12 cellular contexts compared by ENCODE assay signal in the genomic region with DNA sequence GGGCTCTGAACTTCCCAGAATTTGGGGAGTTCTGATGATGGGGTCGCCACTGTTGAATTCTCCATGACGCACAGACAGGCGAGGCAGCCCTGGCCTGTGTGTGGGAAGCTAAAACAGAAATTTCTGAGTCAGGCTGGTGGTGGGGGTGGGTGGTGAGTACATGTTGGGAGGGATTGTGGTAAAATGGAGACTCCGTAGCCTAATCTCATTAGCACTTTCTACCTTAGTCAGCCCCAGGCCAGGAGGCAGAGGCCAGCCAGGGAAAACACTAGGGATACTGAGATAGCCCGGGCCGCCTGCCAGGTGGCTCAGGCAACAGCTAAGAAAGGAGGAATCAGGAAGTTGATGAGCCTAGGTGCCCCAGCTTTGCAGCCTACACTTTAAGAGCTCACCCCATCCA. TPM values are rescaled to one million over a fixed set of nuclear protein-coding genes. Genes with fewer than 3 reads are reported as not detected.
A peak's percentile ranks its signal among the peaks of the same experiment; 100 is the strongest.
DNase-seq lines count a peak whose midpoint lies in the region; TF ChIP-seq lines count a peak whose summit lies in the region.
"Had no signal": no experiment of that assay in that cellular context is flagged by ENCODE, and none has a peak within 500 bp of the region (broad histone marks: within the 10 kb centered on the region; RNA-seq: fewer than 3 reads in every experiment).

No MANE protein-coding gene starts in this region.

- POLR2A ChIA-PET in activated CD4-positive, alpha-beta memory T cell treated with anti-CD3 and anti-CD28 coated beads for 36 hours (lab: Charles Lee) = no interaction called here
- POLR2A ChIA-PET in activated CD4-positive, alpha-beta memory T cell treated with anti-CD3 and anti-CD28 coated beads, Interleukin-2, amount 10 ng/mL, durations not matched to agents 7 days and 5 days (lab: Charles Lee) = no interaction called here

- H3K27me3 Mint-ChIP-seq in activated CD4-positive, alpha-beta memory T cell treated with anti-CD3 and anti-CD28 coated beads for 36 hours = peaks cover 20% of the 10 kb centered on the region
- H3K27me3 Mint-ChIP-seq in activated CD4-positive, alpha-beta memory T cell treated with anti-CD3 and anti-CD28 coated beads, Interleukin-2, amount 10 ng/mL, durations not matched to agents 7 days and 5 days = peaks cover 9% of the 10 kb centered on the region
- peaks cover 7% of the 10 kb centered on the region for H3K27me3 Mint-ChIP-seq in HFFc6 (ENCODE audit: insufficient read depth)

- H3K4me2 ChIP-seq in osteoblast (ENCODE audit: insufficient read depth, low read length) = peak overlapping the region; percentile 18

- intact Hi-C loops in activated CD4-positive, alpha-beta memory T cell treated with anti-CD3 and anti-CD28 coated beads for 36 hours (cut with micrococcal nuclease) = loop anchor here (5.0 kb wide), 1 partner anchor 41 kb away; the partner anchor contains the start of gene NHSL2

- no peak overlapping the region for H3K4me3 Mint-ChIP-seq in activated CD4-positive, alpha-beta memory T cell treated with anti-CD3 and anti-CD28 coated beads for 36 hours
- H3K4me3 Mint-ChIP-seq in activated CD4-positive, alpha-beta memory T cell treated with anti-CD3 and anti-CD28 coated beads, Interleukin-2, amount 10 ng/mL, durations not matched to agents 7 days and 5 days = no peak overlapping the region
- H3K4me3 Mint-ChIP-seq in HFFc6 = no peak overlapping the region
- H3K4me3 Mint-ChIP-seq: activated T-helper 1 cell treated with anti-CD3 and anti-CD28 coated beads, Interleukin-12 subunit alpha, Interleukin-12 subunit beta, Interleukin-2, Interleukin-4 antibody, amounts not matched to agents 30 ng/mL and 10 ng/mL and 1 ng/mL, durations not matched to agents 14 hours and 24 hours and 36 hours; naive thymus-derived CD4-positive, alpha-beta T cell had no signal

- no peaks in the 10 kb centered on the region for H3K9me3 Mint-ChIP-seq in activated CD4-positive, alpha-beta memory T cell treated with anti-CD3 and anti-CD28 coated beads for 36 hours
- H3K9me3 Mint-ChIP-seq in activated CD4-positive, alpha-beta memory T cell treated with anti-CD3 and anti-CD28 coated beads, Interleukin-2, amount 10 ng/mL, durations not matched to agents 7 days and 5 days = no peaks in the 10 kb centered on the region
- H3K9me3 Mint-ChIP-seq in HFFc6 = no peaks in the 10 kb centered on the region
- H3K9me3 Mint-ChIP-seq: activated T-helper 1 cell treated with anti-CD3 and anti-CD28 coated beads, Interleukin-12 subunit alpha, Interleukin-12 subunit beta, Interleukin-2, Interleukin-4 antibody, amounts not matched to agents 30 ng/mL and 10 ng/mL and 1 ng/mL, durations not matched to agents 14 hours and 24 hours and 36 hours had no signal

- no peaks in the 10 kb centered on the region for H3K9me3 ChIP-seq in osteoblast (ENCODE audit: low read depth, low read length)

- H3K27ac Mint-ChIP-seq in activated CD4-positive, alpha-beta memory T cell treated with anti-CD3 and anti-CD28 coated beads for 36 hours = no peak overlapping the region
- no peak overlapping the region for H3K27ac Mint-ChIP-seq in activated CD4-positive, alpha-beta memory T cell treated with anti-CD3 and anti-CD28 coated beads, Interleukin-2, amount 10 ng/mL, durations not matched to agents 7 days and 5 days
- no peak overlapping the region for H3K27ac Mint-ChIP-seq in HFFc6
- H3K27ac Mint-ChIP-seq: activated T-helper 1 cell treated with anti-CD3 and anti-CD28 coated beads, Interleukin-12 subunit alpha, Interleukin-12 subunit beta, Interleukin-2, Interleukin-4 antibody, amounts not matched to agents 30 ng/mL and 10 ng/mL and 1 ng/mL, durations not matched to agents 14 hours and 24 hours and 36 hours; naive thymus-derived CD4-positive, alpha-beta T cell had no signal

- TF ChIP-seq CTCF in HFFc6 (IDR thresholded peaks at IDR 0.05) = no peak
- TF ChIP-seq CTCF in brain microvascular endothelial cell (IDR thresholded peaks at IDR 0.05; ENCODE audit: low read depth, low read length, missing control alignments) = no peak
- TF ChIP-seq CTCF in osteoblast (IDR thresholded peaks at IDR 0.05; ENCODE audit: extremely low read depth, low read depth, low read length) = no peak

- no peaks in the 10 kb centered on the region for H3K4me1 ChIP-seq in osteoblast (ENCODE audit: insufficient read depth, low read length)

- in situ Hi-C loops in brain microvascular endothelial cell (cut with HindIII; ENCODE audit: low pct_ligation_motif_present, low sequenced_read_pairs) = no loop called here

- peak; percentile 54 for DNase-seq in activated CD4-positive, alpha-beta memory T cell treated with anti-CD3 and anti-CD28 coated beads for 36 hours
- no peak for DNase-seq in activated CD4-positive, alpha-beta memory T cell treated with anti-CD3 and anti-CD28 coated beads, Interleukin-2, amount 10 ng/mL, durations not matched to agents 7 days and 5 days
- DNase-seq in HFFc6 = peak; percentile 1
- DNase-seq in brain microvascular endothelial cell = peak; percentile 12
- peak; percentile 89 for DNase-seq in osteoblast (ENCODE audit: insufficient read length, low spot score, missing footprints)
- DNase-seq in occipital lobe (lab: John Stamatoyannopoulos, UW) = no peak
- no peak for DNase-seq in OCI-M2 (lab: John Stamatoyannopoulos, UW; ENCODE audit: unreplicated experiment)
- DNase-seq in GM19238 (ENCODE audit: insufficient read length, low spot score) = no peak
- DNase-seq: COR-L47; naive thymus-derived CD4-positive, alpha-beta T cell; retina had no signal

- H3K27ac ChIP-seq in brain microvascular endothelial cell (no peak overlapping the region), osteoblast (ENCODE audit: low read depth, low read length) (no peak overlapping the region)

- H3K4me3 ChIP-seq in brain microvascular endothelial cell (ENCODE audit: low read depth, low read length) (no peak overlapping the region), osteoblast (ENCODE audit: insufficient read depth, low read length) (no peak overlapping the region)

- no peaks in the 10 kb centered on the region for H3K79me2 ChIP-seq in osteoblast (ENCODE audit: insufficient read depth, low read length)

- no peaks in the 10 kb centered on the region for H4K20me1 ChIP-seq in osteoblast (ENCODE audit: insufficient read depth, low read length)

- no peaks in the 10 kb centered on the region for H3K27me3 ChIP-seq in brain microvascular endothelial cell (replicated peaks)
- peaks cover 24% of the 10 kb centered on the region for H3K27me3 ChIP-seq in osteoblast (ENCODE audit: insufficient read depth, low read length)

- CTCF ChIA-PET in activated CD4-positive, alpha-beta memory T cell treated with anti-CD3 and anti-CD28 coated beads for 36 hours (lab: Charles Lee) = interaction anchor here (1.9 kb wide), 1 partner anchor 12 kb away, joined by 5 read pairs; no protein-coding TSS in a partner anchor
- CTCF ChIA-PET in activated CD4-positive, alpha-beta memory T cell treated with anti-CD3 and anti-CD28 coated beads, Interleukin-2, amount 10 ng/mL, durations not matched to agents 7 days and 5 days (lab: Charles Lee) = no interaction called here

- H3K36me3 Mint-ChIP-seq in activated CD4-positive, alpha-beta memory T cell treated with anti-CD3 and anti-CD28 coated beads for 36 hours = no peaks in the 10 kb centered on the region
- H3K36me3 Mint-ChIP-seq in activated CD4-positive, alpha-beta memory T cell treated with anti-CD3 and anti-CD28 coated beads, Interleukin-2, amount 10 ng/mL, durations not matched to agents 7 days and 5 days (ENCODE audit: low read depth) = no peaks in the 10 kb centered on the region
- H3K36me3 Mint-ChIP-seq in HFFc6 (ENCODE audit: low read depth) = no peaks in the 10 kb centered on the region
- H3K36me3 Mint-ChIP-seq: naive thymus-derived CD4-positive, alpha-beta T cell had no signal

- no peaks in the 10 kb centered on the region for H3K36me3 ChIP-seq in brain microvascular endothelial cell (replicated peaks)
- H3K36me3 ChIP-seq in osteoblast (ENCODE audit: insufficient read depth, low read length) = no peaks in the 10 kb centered on the region

- peaks cover 26% of the 10 kb centered on the region for H3K4me1 Mint-ChIP-seq in activated CD4-positive, alpha-beta memory T cell treated with anti-CD3 and anti-CD28 coated beads for 36 hours (ENCODE audit: low read depth)
- H3K4me1 Mint-ChIP-seq in activated CD4-positive, alpha-beta memory T cell treated with anti-CD3 and anti-CD28 coated beads, Interleukin-2, amount 10 ng/mL, durations not matched to agents 7 days and 5 days = no peaks in the 10 kb centered on the region
- no peaks in the 10 kb centered on the region for H3K4me1 Mint-ChIP-seq in HFFc6 (ENCODE audit: low read depth)

- H2AFZ ChIP-seq in osteoblast (ENCODE audit: low read length) = no peak overlapping the region

RNA-seq across cellular contexts. Expression of gene NHSL2, which starts 39.3 kb away (rescaled TPM):
- under 1 TPM; 0.97 TPM for total RNA-seq in activated CD4-positive, alpha-beta memory T cell treated with anti-CD3 and anti-CD28 coated beads for 36 hours
- total RNA-seq in activated CD4-positive, alpha-beta memory T cell treated with anti-CD3 and anti-CD28 coated beads, Interleukin-2, amount 10 ng/mL, durations not matched to agents 7 days and 5 days = 1 to 10 TPM; 7.9 to 8.7 TPM
- total RNA-seq in HFFc6 (2021; fragmentation: NEBNext Ultra II Directional; extraction: Animal tissue kit (Norgen Biotek cat#: 25700)) = 1 to 10 TPM in 1 of 6 experiments, under 1 TPM in 5; 0.28 to 1.1 (median 0.52) TPM
- total RNA-seq in osteoblast (1.1 and 1.8 TPM in 2 replicates), occipital lobe (0.78 TPM)

Comparison
In these comparisons a context has a peak if more than half of its experiments do, and no peak if none do; other contexts are left out.
1. DNase-seq: peak in activated CD4-positive, alpha-beta memory T cell treated with anti-CD3 and anti-CD28 coated beads for 36 hours (single experiment), HFFc6 (single experiment), brain microvascular endothelial cell (single experiment) and osteoblast (single experiment); none in activated CD4-positive, alpha-beta memory T cell treated with anti-CD3 and anti-CD28 coated beads, Interleukin-2, amount 10 ng/mL, durations not matched to agents 7 days and 5 days (single experiment), occipital lobe (single experiment), OCI-M2 (single experiment) and GM19238 (single experiment).